13 cellular contexts compared by ENCODE assay signal in the genomic region with DNA sequence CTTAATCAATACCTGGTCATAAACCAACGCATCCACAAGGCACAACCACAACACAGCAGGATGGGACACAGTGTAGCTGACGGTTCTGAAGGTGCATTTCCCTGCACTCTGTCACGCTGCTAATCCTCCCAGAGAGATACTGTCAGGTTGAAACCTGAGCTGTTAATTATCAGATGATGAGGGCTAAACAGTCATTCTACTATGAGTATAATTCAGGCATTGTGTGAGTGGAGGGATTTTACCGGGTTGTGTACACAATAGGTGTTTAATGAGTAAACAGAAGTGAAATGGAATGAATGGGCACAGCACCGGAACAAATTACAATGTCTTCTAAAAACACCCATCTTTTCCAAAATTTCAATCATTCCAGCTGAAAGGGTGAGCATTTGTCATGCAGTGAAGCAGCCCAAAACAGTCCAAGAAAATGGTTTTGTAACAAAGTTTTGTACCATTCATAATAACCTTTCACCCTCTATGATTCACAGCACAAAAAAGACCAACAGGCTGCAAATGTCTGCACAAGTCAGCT.
DNase-seq lines count a peak whose midpoint lies in the region; ATAC-seq and TF ChIP-seq lines count a peak whose summit lies in the region.
"Had no signal": no experiment of that assay in that cellular context is flagged by ENCODE, and none has a peak within 500 bp of the region (broad histone marks: within the 10 kb centered on the region; RNA-seq: fewer than 3 reads in every experiment).

No MANE protein-coding gene starts in this region.

- H3K9me3 ChIP-seq in right lobe of liver = no peaks in the 10 kb centered on the region

- H3K4me1 ChIP-seq in right lobe of liver = peaks cover 0 to 48% (median 21%) of the 10 kb centered on the region in 4 donors

- H3K4me1 Mint-ChIP-seq in activated naive CD4-positive, alpha-beta T cell treated with anti-CD3 and anti-CD28 coated beads for 36 hours (ENCODE audit: low read depth) = peaks cover 4% of the 10 kb centered on the region

- TF ChIP-seq POLR2A in right lobe of liver (IDR thresholded peaks at IDR 0.05) = no peak

- peaks cover 31% of the 10 kb centered on the region for H3K36me3 Mint-ChIP-seq in activated naive CD4-positive, alpha-beta T cell treated with anti-CD3 and anti-CD28 coated beads for 36 hours (ENCODE audit: low read depth)

- WGBS in right lobe of liver (ENCODE audit: insufficient coverage, low coverage, low lambda C conversion rate, missing lambda C conversion rate) = 47% methylated on average over 4 of the region's 5 CpGs

- no peaks in the 10 kb centered on the region for H3K27me3 Mint-ChIP-seq in activated naive CD4-positive, alpha-beta T cell treated with anti-CD3 and anti-CD28 coated beads for 36 hours (ENCODE audit: low read depth)
- H3K27me3 Mint-ChIP-seq: naive B cell had no signal

- no peak overlapping the region for H3K4me3 Mint-ChIP-seq in activated naive CD4-positive, alpha-beta T cell treated with anti-CD3 and anti-CD28 coated beads for 36 hours
- H3K4me3 Mint-ChIP-seq: naive B cell, WTC11 had no signal

- no peak overlapping the region for H3K27ac Mint-ChIP-seq in activated naive CD4-positive, alpha-beta T cell treated with anti-CD3 and anti-CD28 coated beads for 36 hours
- H3K27ac Mint-ChIP-seq: WTC11 had no signal

- no peak for TF ChIP-seq CTCF in right lobe of liver (IDR thresholded peaks at IDR 0.05)

- CTCF ChIA-PET in activated naive CD4-positive, alpha-beta T cell treated with anti-CD3 and anti-CD28 coated beads for 36 hours (lab: Charles Lee) = no interaction called here

- H3K27me3 ChIP-seq in right lobe of liver = no peaks in the 10 kb centered on the region

- ATAC-seq in GM19463 (IDR thresholded peaks at IDR 0.05; ENCODE audit: unreplicated experiment) (peak; percentile 56), right lobe of liver (peak; percentile 24 to 58 (median 39)), HG02623 (IDR thresholded peaks at IDR 0.05; ENCODE audit: unreplicated experiment) (no peak)
- ATAC-seq: WTC11 had no signal

- no peaks in the 10 kb centered on the region for H3K9me3 Mint-ChIP-seq in activated naive CD4-positive, alpha-beta T cell treated with anti-CD3 and anti-CD28 coated beads for 36 hours
- H3K9me3 Mint-ChIP-seq: naive B cell, WTC11 had no signal

- peaks cover 0 to 77% (median 37%) of the 10 kb centered on the region in 4 donors for H3K36me3 ChIP-seq in right lobe of liver

- no peak overlapping the region for H3K27ac ChIP-seq in right lobe of liver

- intact Hi-C loops in right lobe of liver (cut with DNase I) = loop anchor here in 1 of 2 donors (10.0 kb wide), 1 partner anchor 52 kb away; no protein-coding TSS in a partner anchor
- intact Hi-C loops in activated naive CD4-positive, alpha-beta T cell treated with anti-CD3 and anti-CD28 coated beads for 36 hours (cut with micrococcal nuclease) = no loop called here

- DNase-seq in NCI-H2081 treated with DMSO at 0.1 percent for 48 hours (lab: John Stamatoyannopoulos, UW) (peak; percentile 89), SW480 (ENCODE audit: low spot score) (peak; percentile 61), right lobe of liver (no peak), mesenteric fat pad (ENCODE audit: low spot score) (no peak)
- no peak for DNase-seq in activated naive CD4-positive, alpha-beta T cell treated with anti-CD3 and anti-CD28 coated beads for 36 hours
- DNase-seq in stimulated activated CD4-positive, alpha-beta T cell treated with anti-CD3 and anti-CD28 coated beads, Interleukin-4, amount 100 ng/mL, for 24 hours = no peak
- DNase-seq: activated T-cell treated with anti-CD3 and anti-CD28 coated beads, Interleukin-2, amount 50 U/mL, for 48 hours; GDM1; naive B cell; NCI-H1694 treated with DMSO at 0.1 percent for 48 hours had no signal

- H3K4me3 ChIP-seq in right lobe of liver = no peak overlapping the region

Comparison
In these comparisons a context has a peak if more than half of its experiments do, and no peak if none do; other contexts are left out.
1. DNase-seq: peak in NCI-H2081 treated with DMSO at 0.1 percent for 48 hours (single experiment) and SW480 (single experiment); none in right lobe of liver (0 of 3), mesenteric fat pad (single experiment), activated naive CD4-positive, alpha-beta T cell treated with anti-CD3 and anti-CD28 coated beads for 36 hours (single experiment) and stimulated activated CD4-positive, alpha-beta T cell treated with anti-CD3 and anti-CD28 coated beads, Interleukin-4, amount 100 ng/mL, for 24 hours (single experiment).